In the genomic region with DNA sequence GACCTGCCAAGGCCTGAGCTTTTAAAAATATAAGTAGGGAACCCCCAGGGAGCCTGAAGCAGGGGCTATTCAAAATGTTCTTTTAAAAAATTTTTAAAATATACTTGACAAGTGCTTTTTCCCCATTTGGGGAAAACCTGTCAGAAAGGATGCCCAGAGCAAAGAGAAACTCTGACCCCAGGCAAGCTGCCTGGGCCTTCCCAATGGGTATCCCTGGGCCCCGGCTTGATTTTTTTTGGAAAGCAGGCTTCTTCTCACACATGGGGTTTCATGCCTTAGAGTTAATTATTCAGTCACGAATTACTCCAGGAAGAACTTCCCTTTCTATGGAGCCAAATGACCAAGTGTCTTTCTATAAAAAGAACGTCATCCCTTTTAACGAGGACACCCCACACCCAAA, we compare ENCODE assay signal across 16 cellular contexts.
"Had no signal": no experiment of that assay in that cellular context is flagged by ENCODE, and none has a peak within 500 bp of the region (broad histone marks: within the 10 kb centered on the region; RNA-seq: fewer than 3 reads in every experiment).

No MANE protein-coding gene starts in this region.

- H3K27ac Mint-ChIP-seq: activated CD4-positive, alpha-beta memory T cell treated with anti-CD3 and anti-CD28 coated beads, Interleukin-2, amount 10 ng/mL, durations not matched to agents 7 days and 5 days; activated CD8-positive, alpha-beta memory T cell treated with anti-CD3 and anti-CD28 coated beads, Interleukin-2, amount 10 ng/mL, durations not matched to agents 7 days and 5 days; activated naive CD8-positive, alpha-beta T cell; natural killer cell had no signal

- H3K27me3 ChIP-seq: body of pancreas, colonic mucosa, testis had no signal

- H3K9me3 Mint-ChIP-seq: activated CD4-positive, alpha-beta memory T cell treated with anti-CD3 and anti-CD28 coated beads, Interleukin-2, amount 10 ng/mL, durations not matched to agents 7 days and 5 days; natural killer cell; stimulated activated naive CD8-positive, alpha-beta T cell treated with anti-CD3 and anti-CD28 coated beads, Interleukin-15, amount 100 ng/mL, for 72 hours had no signal

- H3K4me1 ChIP-seq: body of pancreas, colonic mucosa, testis had no signal

- H3K9me3 ChIP-seq: body of pancreas, colonic mucosa, testis had no signal

- H3K4me3 Mint-ChIP-seq: activated CD4-positive, alpha-beta memory T cell treated with anti-CD3 and anti-CD28 coated beads, Interleukin-2, amount 10 ng/mL, durations not matched to agents 7 days and 5 days; activated CD8-positive, alpha-beta memory T cell treated with anti-CD3 and anti-CD28 coated beads, Interleukin-2, amount 10 ng/mL, durations not matched to agents 7 days and 5 days; activated naive CD8-positive, alpha-beta T cell; natural killer cell; stimulated activated naive CD8-positive, alpha-beta T cell treated with anti-CD3 and anti-CD28 coated beads, Interleukin-15, amount 100 ng/mL, for 72 hours had no signal

- H3K27ac ChIP-seq: body of pancreas, colonic mucosa, testis had no signal

- H3K4me1 Mint-ChIP-seq: activated CD4-positive, alpha-beta memory T cell treated with anti-CD3 and anti-CD28 coated beads, Interleukin-2, amount 10 ng/mL, durations not matched to agents 7 days and 5 days; activated CD8-positive, alpha-beta memory T cell treated with anti-CD3 and anti-CD28 coated beads, Interleukin-2, amount 10 ng/mL, durations not matched to agents 7 days and 5 days; natural killer cell; stimulated activated naive CD8-positive, alpha-beta T cell treated with anti-CD3 and anti-CD28 coated beads, Interleukin-15, amount 100 ng/mL, for 72 hours had no signal

- H3K36me3 ChIP-seq: colonic mucosa had no signal

- H3K36me3 Mint-ChIP-seq: activated CD8-positive, alpha-beta memory T cell treated with anti-CD3 and anti-CD28 coated beads, Interleukin-2, amount 10 ng/mL, durations not matched to agents 7 days and 5 days; activated naive CD8-positive, alpha-beta T cell; natural killer cell had no signal

- H3K27me3 Mint-ChIP-seq: activated CD4-positive, alpha-beta memory T cell treated with anti-CD3 and anti-CD28 coated beads, Interleukin-2, amount 10 ng/mL, durations not matched to agents 7 days and 5 days; activated naive CD8-positive, alpha-beta T cell had no signal

- ATAC-seq: activated CD8-positive, alpha-beta memory T cell treated with anti-CD3 and anti-CD28 coated beads, Interleukin-2, amount 10 ng/mL, durations not matched to agents 7 days and 5 days; body of pancreas; natural killer cell; stimulated activated naive CD8-positive, alpha-beta T cell treated with anti-CD3 and anti-CD28 coated beads, Interleukin-15, amount 100 ng/mL, for 72 hours had no signal

- DNase-seq: activated CD4-positive, alpha-beta memory T cell treated with anti-CD3 and anti-CD28 coated beads, Interleukin-2, amount 10 ng/mL, durations not matched to agents 7 days and 5 days; activated CD4-positive, alpha-beta T cell treated with anti-CD3 and anti-CD28 coated beads for 48 hours; activated CD4-positive, CD25-positive, alpha-beta regulatory T cell; activated CD8-positive, alpha-beta memory T cell treated with anti-CD3 and anti-CD28 coated beads, Interleukin-2, amount 10 ng/mL, durations not matched to agents 7 days and 5 days; amniotic stem cell; body of pancreas; central memory CD4-positive, alpha-beta T cell; colonic mucosa; mesendoderm; natural killer cell; stimulated activated CD4-positive, alpha-beta T cell treated with anti-CD3 and anti-CD28 coated beads, Interleukin-2, amount 100 ng/mL, for 24 hours; stimulated activated naive CD8-positive, alpha-beta T cell treated with anti-CD3 and anti-CD28 coated beads, Interleukin-15, amount 100 ng/mL, for 72 hours; T-helper 1 cell; T1000; testis had no signal

- H3K4me3 ChIP-seq: body of pancreas, colonic mucosa, testis had no signal
